Comparison of ENCODE assay signal across 18 cellular contexts in genomic region chr10:70191161-70191770, GRCh38. TPM values are rescaled to one million over a fixed set of nuclear protein-coding genes. Genes with fewer than 3 reads are reported as not detected.
A peak's percentile ranks its signal among the peaks of the same experiment; 100 is the strongest.
DNase-seq lines count a peak whose midpoint lies in the region; TF ChIP-seq lines count a peak whose summit lies in the region.
"Had no signal": no experiment of that assay in that cellular context is flagged by ENCODE, and none has a peak within 500 bp of the region (broad histone marks: within the 10 kb centered on the region; RNA-seq: fewer than 3 reads in every experiment).

No MANE protein-coding gene starts in this region.

- H3K4me1 Mint-ChIP-seq in CD8-positive, alpha-beta memory T cell = peaks cover 0 to 2% (median 2%) of the 10 kb centered on the region in 3 donors
- H3K4me1 Mint-ChIP-seq: activated B cell treated with CpG ODN at 0.5 μM for 24 hours had no signal

- peak overlapping the region; percentile 89 for H3K9ac ChIP-seq in adipocyte (ENCODE audit: low read length)

- in situ Hi-C loops in transverse colon (cut with MboI; ENCODE audit: low pct_ligation_motif_present in 1 of 4, low pct_unique_long_range_greater_than_20kb in 1 of 4, low sequenced_read_pairs in 3 of 4) (no loop called here), ACHN (cut with HindIII; ENCODE audit: low pct_ligation_motif_present, low pct_unique_long_range_greater_than_20kb, low sequenced_read_pairs) (no loop called here)

- no peaks in the 10 kb centered on the region for H3K27me3 Mint-ChIP-seq in CD8-positive, alpha-beta memory T cell
- H3K27me3 Mint-ChIP-seq: activated B cell treated with CpG ODN at 0.5 μM for 24 hours; activated naive CD8-positive, alpha-beta T cell treated with anti-CD3 and anti-CD28 coated beads, Interleukin-2, amount 10 ng/mL, durations not matched to agents 7 days and 5 days had no signal

- no peak for TF ChIP-seq CTCF in transverse colon (IDR thresholded peaks at IDR 0.05)

- H3K4me1 ChIP-seq in adipocyte (ENCODE audit: control insufficient read depth, insufficient read depth, low read length) = peaks cover 70% of the 10 kb centered on the region
- H3K4me1 ChIP-seq in transverse colon = peaks cover 0 to 7% (median 2%) of the 10 kb centered on the region in 4 donors
- H3K4me1 ChIP-seq in CD8-positive, alpha-beta memory T cell (ENCODE audit: insufficient read depth, low read length) = no peaks in the 10 kb centered on the region

- 59 to 80% methylated on average over 3 of the region's 3 CpGs for WGBS in transverse colon (ENCODE audit: low coverage in 1 of 2), 2 donors

- POLR2A ChIA-PET in CD8-positive, alpha-beta memory T cell (lab: Charles Lee) = no interaction called here

- H3K4me3 Mint-ChIP-seq in CD8-positive, alpha-beta memory T cell = no peak overlapping the region
- H3K4me3 Mint-ChIP-seq: activated B cell treated with CpG ODN at 0.5 μM for 24 hours; activated naive CD8-positive, alpha-beta T cell treated with anti-CD3 and anti-CD28 coated beads, Interleukin-2, amount 10 ng/mL, durations not matched to agents 7 days and 5 days; natural killer cell had no signal

- peak overlapping the region; percentile 14 to 41 (median 35) for H3K27ac ChIP-seq in transverse colon
- no peak overlapping the region for H3K27ac ChIP-seq in CD8-positive, alpha-beta memory T cell (ENCODE audit: low read depth, low read length)
- H3K27ac ChIP-seq: dorsolateral prefrontal cortex, thoracic aorta had no signal

- no peaks in the 10 kb centered on the region for H3K36me3 Mint-ChIP-seq in CD8-positive, alpha-beta memory T cell
- H3K36me3 Mint-ChIP-seq: activated naive CD8-positive, alpha-beta T cell treated with anti-CD3 and anti-CD28 coated beads, Interleukin-2, amount 10 ng/mL, durations not matched to agents 7 days and 5 days; natural killer cell had no signal

- no peak for TF ChIP-seq EP300 in transverse colon (IDR thresholded peaks at IDR 0.05; ENCODE audit: low read depth)

- no peak for TF ChIP-seq POLR2A in transverse colon (IDR thresholded peaks at IDR 0.05)

- H3K36me3 ChIP-seq in adipocyte (ENCODE audit: control insufficient read depth, insufficient read depth, low read length, severe bottlenecking) (no peaks in the 10 kb centered on the region), transverse colon (no peaks in the 10 kb centered on the region)
- H3K36me3 ChIP-seq in CD8-positive, alpha-beta memory T cell (ENCODE audit: insufficient read depth, low read length) = no peaks in the 10 kb centered on the region
- H3K36me3 ChIP-seq: right lobe of liver, thoracic aorta had no signal

- CTCF ChIA-PET in CD8-positive, alpha-beta memory T cell (lab: Charles Lee) = interaction anchor here (1.4 kb wide), 1 partner anchor 45 kb away, joined by 7 read pairs; the partner anchor contains the start of gene TYSND1

- H3K27ac Mint-ChIP-seq in CD8-positive, alpha-beta memory T cell = no peak overlapping the region
- H3K27ac Mint-ChIP-seq: activated B cell treated with CpG ODN at 0.5 μM for 24 hours; activated naive CD8-positive, alpha-beta T cell treated with anti-CD3 and anti-CD28 coated beads, Interleukin-2, amount 10 ng/mL, durations not matched to agents 7 days and 5 days; natural killer cell had no signal

- intact Hi-C loops in transverse colon (cut with DNase I; ENCODE audit: low total_unique reads) = no loop called here

- DNase-seq in NCI-H2171 treated with DMSO at 0.1 percent for 48 hours (lab: John Stamatoyannopoulos, UW) (peak; percentile 4), NCI-H2171 (lab: John Stamatoyannopoulos, UW) (no peak), adipocyte (ENCODE audit: low read depth) (no peak), iris pigment epithelial cell (ENCODE audit: low read depth) (peak; percentile 47), transverse colon (no peak), ACHN (no peak), NCI-H1092 (lab: John Stamatoyannopoulos, UW) (no peak)
- DNase-seq in CD8-positive, alpha-beta memory T cell = no peak
- DNase-seq: activated B cell treated with CpG ODN at 0.5 μM for 24 hours; activated CD8-positive, alpha-beta memory T cell treated with anti-CD3 and anti-CD28 coated beads, Interleukin-2, amount 50 U/mL, for 48 hours; activated naive CD8-positive, alpha-beta T cell treated with anti-CD3 and anti-CD28 coated beads, Interleukin-2, amount 10 ng/mL, durations not matched to agents 7 days and 5 days; DMS 273 treated with DMSO at 0.1 percent for 48 hours; dorsolateral prefrontal cortex; natural killer cell; NCI-H1417 treated with DMSO at 0.1 percent for 48 hours; NCI-H748 treated with DMSO at 0.1 percent for 48 hours; right lobe of liver had no signal

- peak overlapping the region; percentile 66 for H3K4me3 ChIP-seq in adipocyte (ENCODE audit: low read length)
- no peak overlapping the region for H3K4me3 ChIP-seq in transverse colon
- no peak overlapping the region for H3K4me3 ChIP-seq in CD8-positive, alpha-beta memory T cell (ENCODE audit: low read length)
- H3K4me3 ChIP-seq: dorsolateral prefrontal cortex, right lobe of liver, thoracic aorta had no signal

- H3K9me3 ChIP-seq in adipocyte (ENCODE audit: control insufficient read depth, low read length) (no peaks in the 10 kb centered on the region), transverse colon (no peaks in the 10 kb centered on the region)
- H3K9me3 ChIP-seq in CD8-positive, alpha-beta memory T cell (ENCODE audit: low read length) = no peaks in the 10 kb centered on the region
- H3K9me3 ChIP-seq: right lobe of liver, thoracic aorta had no signal

- H3K27me3 ChIP-seq in adipocyte (replicated peaks; ENCODE audit: control insufficient read depth, insufficient read depth, low read length) (no peaks in the 10 kb centered on the region), transverse colon (no peaks in the 10 kb centered on the region)
- no peaks in the 10 kb centered on the region for H3K27me3 ChIP-seq in CD8-positive, alpha-beta memory T cell (ENCODE audit: insufficient read depth, low read length, poor library complexity, severe bottlenecking)
- H3K27me3 ChIP-seq: dorsolateral prefrontal cortex, right lobe of liver had no signal

- H3K9me3 Mint-ChIP-seq in CD8-positive, alpha-beta memory T cell = no peaks in the 10 kb centered on the region
- H3K9me3 Mint-ChIP-seq: activated B cell treated with CpG ODN at 0.5 μM for 24 hours; activated naive CD8-positive, alpha-beta T cell treated with anti-CD3 and anti-CD28 coated beads, Interleukin-2, amount 10 ng/mL, durations not matched to agents 7 days and 5 days; natural killer cell had no signal

RNA-seq across cellular contexts. Expression of gene SAR1A, which starts 21.0 kb away (rescaled TPM):
- 10 to 100 TPM; 35.2 to 93.9 (median 51.3) TPM for total RNA-seq in transverse colon
- total RNA-seq in CD8-positive, alpha-beta memory T cell = 100 to 1,000 TPM; 136 to 145 TPM
- 24.7 TPM for polyA plus RNA-seq in CD8-positive, alpha-beta memory T cell

RNA-seq across cellular contexts. Expression of gene PPA1, which starts 42.0 kb away (rescaled TPM):
- 100 to 1,000 TPM in 2 of 4 donors, 10 to 100 TPM in 2; 14.1 to 113 (median 98.4) TPM for total RNA-seq in transverse colon
- total RNA-seq in CD8-positive, alpha-beta memory T cell = 100 to 1,000 TPM; 358 to 368 TPM
- polyA plus RNA-seq in CD8-positive, alpha-beta memory T cell = 122 TPM

RNA-seq across cellular contexts. Expression of gene TYSND1, which starts 44.8 kb away (rescaled TPM):
- 10 to 100 TPM; 18.6 to 48.8 (median 21.9) TPM for total RNA-seq in transverse colon
- total RNA-seq in CD8-positive, alpha-beta memory T cell = 10 to 100 TPM; 14.7 to 16.3 TPM
- 21.1 TPM for polyA plus RNA-seq in CD8-positive, alpha-beta memory T cell

RNA-seq across cellular contexts. Expression of gene AIFM2, which starts 58.6 kb away (rescaled TPM):
- 10 to 100 TPM in 3 of 4 donors, 1 to 10 TPM in 1; 3.8 to 27.0 (median 23.9) TPM for total RNA-seq in transverse colon
- total RNA-seq in CD8-positive, alpha-beta memory T cell = 10 to 100 TPM; 17.6 to 17.9 TPM
- 3.5 TPM for polyA plus RNA-seq in CD8-positive, alpha-beta memory T cell

Comparison
In these comparisons a context has a peak if more than half of its experiments do, and no peak if none do; other contexts are left out.
1. DNase-seq: peak in NCI-H2171 treated with DMSO at 0.1 percent for 48 hours (single experiment) and iris pigment epithelial cell (single experiment); none in NCI-H2171 (single experiment), adipocyte (single experiment), transverse colon (single experiment), ACHN (single experiment), NCI-H1092 (single experiment) and CD8-positive, alpha-beta memory T cell (0 of 5).